ENCODE assay signal across 9 cellular contexts in the genomic region with DNA sequence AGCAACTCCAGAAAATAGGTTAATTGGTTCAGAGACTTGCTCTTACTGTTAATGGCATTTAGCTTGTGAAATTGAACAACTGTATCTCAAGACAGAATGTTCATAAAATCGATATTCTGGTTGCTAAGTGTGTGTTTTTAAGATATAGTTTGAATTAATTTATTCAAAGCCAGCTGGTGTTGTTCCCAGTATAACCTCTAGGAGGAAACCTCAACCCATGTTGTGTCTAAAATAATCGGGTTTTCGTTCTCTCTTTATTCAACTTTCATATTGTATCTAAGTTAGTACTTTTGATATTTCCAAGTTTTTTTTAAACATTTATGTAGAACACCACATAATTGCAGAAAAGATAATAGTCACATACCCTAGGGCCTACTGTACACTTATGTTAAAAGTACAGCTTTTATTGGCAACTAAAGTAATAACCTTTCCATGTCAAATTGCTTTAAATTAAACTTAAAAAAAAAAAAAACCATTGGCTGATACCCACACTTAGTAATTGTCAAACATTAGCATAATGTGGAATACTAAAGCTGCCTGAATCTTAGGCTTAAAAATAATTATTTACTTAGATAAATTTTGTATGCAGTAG.
DNase-seq lines count a peak whose midpoint lies in the region; ATAC-seq and TF ChIP-seq lines count a peak whose summit lies in the region.
"Had no signal": no experiment of that assay in that cellular context is flagged by ENCODE, and none has a peak within 500 bp of the region (broad histone marks: within the 10 kb centered on the region; RNA-seq: fewer than 3 reads in every experiment).

No MANE protein-coding gene starts in this region.

- H3K9ac ChIP-seq in KMS-11: no peak overlapping the region
- no peak overlapping the region for H3K9ac ChIP-seq in colonic mucosa (ENCODE audit: low read depth in 2 of 2, low read length in 2 of 2)
- no peak overlapping the region for H3K9ac ChIP-seq in parathyroid adenoma

- H3K4me3 ChIP-seq in KMS-11 (IDR thresholded peaks at IDR 0.05; ENCODE audit: insufficient read depth, low read depth, low read length) (no peak overlapping the region), colonic mucosa (no peak overlapping the region), parathyroid adenoma (ENCODE audit: low read depth, low read length) (no peak overlapping the region)

- peaks cover 2% of the 10 kb centered on the region for H3K4me1 Mint-ChIP-seq in T-helper 17 cell

- H3K79me2 ChIP-seq in KMS-11 (ENCODE audit: insufficient read depth, low read depth) (no peaks in the 10 kb centered on the region), parathyroid adenoma (no peaks in the 10 kb centered on the region)

- H3K9me3 ChIP-seq in colonic mucosa (no peaks in the 10 kb centered on the region), parathyroid adenoma (ENCODE audit: control insufficient read depth, low read length) (no peaks in the 10 kb centered on the region), T-helper 17 cell (ENCODE audit: control insufficient read depth, low read length, poor library complexity, severe bottlenecking) (no peaks in the 10 kb centered on the region)

- TF ChIP-seq CTCF in KMS-11 (conservative IDR thresholded peaks at IDR 0.05; ENCODE audit: low read depth, low read length): peak; percentile 69
- TF ChIP-seq CTCF in colonic mucosa (IDR thresholded peaks at IDR 0.05): peak; percentile 49
- peak; percentile 38 for TF ChIP-seq CTCF in parathyroid adenoma (IDR thresholded peaks at IDR 0.05)

- H3K4me1 ChIP-seq in KMS-11 (ENCODE audit: low read depth, poor library complexity, severe bottlenecking) (no peaks in the 10 kb centered on the region), colonic mucosa (no peaks in the 10 kb centered on the region), parathyroid adenoma (no peaks in the 10 kb centered on the region)

- no peak for ATAC-seq in T-helper 17 cell
- no peak for ATAC-seq in HG02973 (IDR thresholded peaks at IDR 0.05; ENCODE audit: unreplicated experiment)
- ATAC-seq: activated T-cell treated with anti-CD3 and anti-CD28 coated beads, Interleukin-2, amount 50 U/mL, for 72 hours had no signal

- H3K36me3 ChIP-seq in KMS-11 (ENCODE audit: insufficient read depth): no peaks in the 10 kb centered on the region
- H3K36me3 ChIP-seq in colonic mucosa: no peaks in the 10 kb centered on the region
- no peaks in the 10 kb centered on the region for H3K36me3 ChIP-seq in parathyroid adenoma (ENCODE audit: control insufficient read depth, insufficient read depth, low read length)

- H2AFZ ChIP-seq in KMS-11 (ENCODE audit: low read depth): no peak overlapping the region
- H2AFZ ChIP-seq in parathyroid adenoma: no peak overlapping the region

- H3K27me3 Mint-ChIP-seq in T-helper 17 cell: peaks cover 19% of the 10 kb centered on the region

- no peaks in the 10 kb centered on the region for H4K20me1 ChIP-seq in KMS-11 (ENCODE audit: insufficient read depth)

- DNase-seq in NCI-H2171 treated with DMSO at 0.1 percent for 48 hours (lab: John Stamatoyannopoulos, UW) (peak; percentile 13), NCI-H2171 (lab: John Stamatoyannopoulos, UW) (no peak), colonic mucosa (no peak), T-helper 17 cell (no peak), ureter (ENCODE audit: low spot score) (no peak)

- intact Hi-C loops in colonic mucosa (cut with DNase I): no loop called here

- no peak overlapping the region for H3K27ac ChIP-seq in KMS-11
- H3K27ac ChIP-seq in colonic mucosa: no peak overlapping the region
- H3K27ac ChIP-seq in parathyroid adenoma: no peak overlapping the region

- no peak overlapping the region for H3K27ac Mint-ChIP-seq in T-helper 17 cell
- H3K27ac Mint-ChIP-seq: activated T-cell treated with anti-CD3 and anti-CD28 coated beads, Interleukin-2, amount 50 U/mL, for 72 hours had no signal

- H3K36me3 Mint-ChIP-seq in T-helper 17 cell (ENCODE audit: low read depth): no peaks in the 10 kb centered on the region

- H3K4me3 Mint-ChIP-seq in T-helper 17 cell: no peak overlapping the region
- H3K4me3 Mint-ChIP-seq: activated T-cell treated with anti-CD3 and anti-CD28 coated beads, Interleukin-2, amount 50 U/mL, for 72 hours had no signal

- no peaks in the 10 kb centered on the region for H3K27me3 ChIP-seq in KMS-11 (ENCODE audit: insufficient read depth, low read depth)
- no peaks in the 10 kb centered on the region for H3K27me3 ChIP-seq in colonic mucosa
- no peaks in the 10 kb centered on the region for H3K27me3 ChIP-seq in parathyroid adenoma (ENCODE audit: control insufficient read depth, insufficient read depth, low read length)

- H3K4me2 ChIP-seq in KMS-11 (no peak overlapping the region), parathyroid adenoma (ENCODE audit: low read length) (no peak overlapping the region)
